1 cellular context compared by ENCODE assay signal in genomic region chr2:96113367-96113677, GRCh38.
TF ChIP-seq lines count a peak whose summit lies in the region.

No MANE protein-coding gene starts in this region.

TF ChIP-seq in GM12878, 131 proteins besides CTCF, POLR2A, EP300 and RAD21:
- TF ChIP-seq SMC3 (IDR thresholded peaks at IDR 0.05; ENCODE audit: borderline replicate concordance, low read length) (0 out of 2 replicates have a peak, but pooled peaks have one; percentile 9), IRF3 (IDR thresholded peaks at IDR 0.05) (no peak), CBFB (IDR thresholded peaks at IDR 0.05; ENCODE audit: low read depth) (no peak), POLR2AphosphoS5 (IDR thresholded peaks at IDR 0.05; ENCODE audit: low read length) (no peak), ZBTB11 (CRISPR knock-in tag; IDR thresholded peaks at IDR 0.05) (no peak), RCOR1 (conservative IDR thresholded peaks at IDR 0.05; ENCODE audit: low read depth, low read length) (no peak), ZNF274 (IDR thresholded peaks at IDR 0.05; ENCODE audit: insufficient read depth, insufficient read length) (no peak), TBL1XR1 (IDR thresholded peaks at IDR 0.05; ENCODE audit: low read depth, low read length) (no peak)
- TF ChIP-seq, protein P1, sequence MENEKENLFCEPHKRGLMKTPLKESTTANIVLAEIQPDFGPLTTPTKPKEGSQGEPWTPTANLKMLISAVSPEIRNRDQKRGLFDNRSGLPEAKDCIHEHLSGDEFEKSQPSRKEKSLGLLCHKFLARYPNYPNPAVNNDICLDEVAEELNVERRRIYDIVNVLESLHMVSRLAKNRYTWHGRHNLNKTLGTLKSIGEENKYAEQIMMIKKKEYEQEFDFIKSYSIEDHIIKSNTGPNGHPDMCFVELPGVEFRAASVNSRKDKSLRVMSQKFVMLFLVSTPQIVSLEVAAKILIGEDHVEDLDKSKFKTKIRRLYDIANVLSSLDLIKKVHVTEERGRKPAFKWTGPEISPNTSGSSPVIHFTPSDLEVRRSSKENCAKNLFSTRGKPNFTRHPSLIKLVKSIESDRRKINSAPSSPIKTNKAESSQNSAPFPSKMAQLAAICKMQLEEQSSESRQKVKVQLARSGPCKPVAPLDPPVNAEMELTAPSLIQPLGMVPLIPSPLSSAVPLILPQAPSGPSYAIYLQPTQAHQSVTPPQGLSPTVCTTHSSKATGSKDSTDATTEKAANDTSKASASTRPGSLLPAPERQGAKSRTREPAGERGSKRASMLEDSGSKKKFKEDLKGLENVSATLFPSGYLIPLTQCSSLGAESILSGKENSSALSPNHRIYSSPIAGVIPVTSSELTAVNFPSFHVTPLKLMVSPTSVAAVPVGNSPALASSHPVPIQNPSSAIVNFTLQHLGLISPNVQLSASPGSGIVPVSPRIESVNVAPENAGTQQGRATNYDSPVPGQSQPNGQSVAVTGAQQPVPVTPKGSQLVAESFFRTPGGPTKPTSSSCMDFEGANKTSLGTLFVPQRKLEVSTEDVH (IDR thresholded peaks at IDR 0.05; ENCODE audit: low read depth, partially characterized antibody): no peak
